ENCODE assay signal across 8 cellular contexts in the genomic region with DNA sequence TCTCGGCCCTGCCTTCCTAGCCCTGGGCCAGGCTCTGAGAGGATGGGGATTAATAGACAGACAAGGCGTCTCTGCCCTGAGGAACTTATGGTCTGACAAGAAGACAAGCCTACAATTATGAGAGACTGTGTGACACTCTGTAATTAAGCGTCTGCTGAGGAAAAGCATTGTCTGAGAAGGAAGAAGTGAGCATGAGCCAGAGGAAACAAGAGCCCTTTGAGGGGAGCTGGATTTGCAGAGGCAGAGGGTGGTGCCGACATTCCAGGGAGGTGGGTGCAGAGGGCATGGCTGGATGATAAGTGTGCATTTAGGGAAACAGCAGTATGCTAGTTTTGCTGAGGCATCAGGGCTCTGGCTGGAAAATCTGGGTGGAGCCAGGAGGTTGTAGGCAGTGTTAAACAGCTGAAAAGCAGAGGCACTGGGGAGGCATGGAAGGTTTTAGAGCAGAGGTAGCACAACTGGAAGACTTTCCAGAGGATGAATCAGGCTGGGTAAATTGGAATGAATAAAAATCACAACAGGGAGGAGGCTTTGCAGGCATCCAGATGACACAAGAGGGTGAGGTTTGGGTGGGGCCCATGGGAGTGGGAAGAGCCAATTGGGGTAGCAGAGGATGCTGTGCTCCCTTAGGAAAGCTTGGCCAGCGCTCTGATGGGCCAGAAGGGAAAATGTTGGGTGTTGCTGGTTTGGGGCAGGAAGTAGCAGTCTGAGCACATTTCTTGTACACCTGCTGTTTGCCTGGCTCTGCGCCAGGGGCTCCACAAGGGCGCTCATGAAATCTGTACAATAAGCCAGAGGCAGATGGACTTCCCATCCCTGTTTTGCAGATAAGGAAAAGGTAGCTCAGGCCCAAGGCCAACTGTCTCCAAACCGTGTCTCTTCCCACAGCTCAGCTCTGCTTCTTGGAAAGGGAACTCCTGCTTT.
A peak's percentile ranks its signal among the peaks of the same experiment; 100 is the strongest.
DNase-seq lines count a peak whose midpoint lies in the region; ATAC-seq lines count a peak whose summit lies in the region.

No MANE protein-coding gene starts in this region.

- DNase-seq in COLO668 (lab: John Stamatoyannopoulos, UW; ENCODE audit: unreplicated experiment) (peak; percentile 95), NAMALWA (ENCODE audit: low spot score) (peak; percentile 81), T-helper 2 cell (peak in 3 of 5 experiments; percentile 23 to 75 (median 36)), cerebellar cortex (ENCODE audit: low spot score) (peak; percentile 90), medulla oblongata (ENCODE audit: extremely low spot score) (peak; percentile 54), NCI-H128 (lab: John Stamatoyannopoulos, UW; ENCODE audit: unreplicated experiment) (no peak)

- peak overlapping the region; percentile 61 for H3K27ac ChIP-seq in temporal lobe (ENCODE audit: low read depth, low read length)

- ATAC-seq in GM21390 (IDR thresholded peaks at IDR 0.05; ENCODE audit: unreplicated experiment): no peak
